1 cellular context compared by ENCODE assay signal in the genomic region with DNA sequence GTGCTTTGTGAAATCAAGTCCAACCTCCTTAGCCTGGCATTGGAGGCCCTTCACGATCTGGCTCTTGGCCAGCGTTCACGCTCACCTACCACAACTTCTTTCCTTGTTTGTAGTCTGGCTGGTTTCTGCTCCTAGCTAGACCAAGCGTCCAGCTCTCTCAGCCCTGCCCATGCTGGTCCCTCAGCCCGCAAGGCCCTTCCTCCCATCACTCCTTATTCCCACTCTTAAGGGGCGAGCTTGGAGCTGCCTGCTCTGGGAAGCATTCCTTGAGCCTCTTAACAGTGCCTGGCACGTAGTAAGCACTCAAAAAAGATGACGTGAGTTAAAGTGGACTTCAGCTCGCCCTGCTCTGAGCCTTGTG.
A peak's percentile ranks its signal among the peaks of the same experiment; 100 is the strongest.
TF ChIP-seq lines count a peak whose summit lies in the region.

No MANE protein-coding gene starts in this region.

TF ChIP-seq in K562, 482 proteins besides CTCF, POLR2A, EP300 and RAD21 (continued from another document and continues in another):
- TF ChIP-seq, protein P1, sequence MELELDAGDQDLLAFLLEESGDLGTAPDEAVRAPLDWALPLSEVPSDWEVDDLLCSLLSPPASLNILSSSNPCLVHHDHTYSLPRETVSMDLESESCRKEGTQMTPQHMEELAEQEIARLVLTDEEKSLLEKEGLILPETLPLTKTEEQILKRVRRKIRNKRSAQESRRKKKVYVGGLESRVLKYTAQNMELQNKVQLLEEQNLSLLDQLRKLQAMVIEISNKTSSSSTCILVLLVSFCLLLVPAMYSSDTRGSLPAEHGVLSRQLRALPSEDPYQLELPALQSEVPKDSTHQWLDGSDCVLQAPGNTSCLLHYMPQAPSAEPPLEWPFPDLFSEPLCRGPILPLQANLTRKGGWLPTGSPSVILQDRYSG (tag; conservative IDR thresholded peaks at IDR 0.05; ENCODE audit: low read depth): 0 out of 2 replicates have a peak, but pooled peaks have one; percentile 9
- TF ChIP-seq ZNF23 (CRISPR knock-in tag; IDR thresholded peaks at IDR 0.05): no peak
- no peak for TF ChIP-seq ATF7 (IDR thresholded peaks at IDR 0.05)
- TF ChIP-seq CSDE1 (IDR thresholded peaks at IDR 0.05): no peak
- TF ChIP-seq KLF16 (IDR thresholded peaks at IDR 0.05): no peak
- TF ChIP-seq ZNF589 (CRISPR knock-in tag; IDR thresholded peaks at IDR 0.05; ENCODE audit: low read depth): no peak
- TF ChIP-seq, protein P2, sequence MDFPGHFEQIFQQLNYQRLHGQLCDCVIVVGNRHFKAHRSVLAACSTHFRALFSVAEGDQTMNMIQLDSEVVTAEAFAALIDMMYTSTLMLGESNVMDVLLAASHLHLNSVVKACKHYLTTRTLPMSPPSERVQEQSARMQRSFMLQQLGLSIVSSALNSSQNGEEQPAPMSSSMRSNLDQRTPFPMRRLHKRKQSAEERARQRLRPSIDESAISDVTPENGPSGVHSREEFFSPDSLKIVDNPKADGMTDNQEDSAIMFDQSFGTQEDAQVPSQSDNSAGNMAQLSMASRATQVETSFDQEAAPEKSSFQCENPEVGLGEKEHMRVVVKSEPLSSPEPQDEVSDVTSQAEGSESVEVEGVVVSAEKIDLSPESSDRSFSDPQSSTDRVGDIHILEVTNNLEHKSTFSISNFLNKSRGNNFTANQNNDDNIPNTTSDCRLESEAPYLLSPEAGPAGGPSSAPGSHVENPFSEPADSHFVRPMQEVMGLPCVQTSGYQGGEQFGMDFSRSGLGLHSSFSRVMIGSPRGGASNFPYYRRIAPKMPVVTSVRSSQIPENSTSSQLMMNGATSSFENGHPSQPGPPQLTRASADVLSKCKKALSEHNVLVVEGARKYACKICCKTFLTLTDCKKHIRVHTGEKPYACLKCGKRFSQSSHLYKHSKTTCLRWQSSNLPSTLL (IDR thresholded peaks at IDR 0.05): no peak
- no peak for TF ChIP-seq BRF1 (IDR thresholded peaks at IDR 0.05; ENCODE audit: borderline replicate concordance, extremely low read depth, insufficient read length)
- peak; percentile 79 for TF ChIP-seq ZNF668 (CRISPR knock-in tag; IDR thresholded peaks at IDR 0.05)
- TF ChIP-seq, protein P3, sequence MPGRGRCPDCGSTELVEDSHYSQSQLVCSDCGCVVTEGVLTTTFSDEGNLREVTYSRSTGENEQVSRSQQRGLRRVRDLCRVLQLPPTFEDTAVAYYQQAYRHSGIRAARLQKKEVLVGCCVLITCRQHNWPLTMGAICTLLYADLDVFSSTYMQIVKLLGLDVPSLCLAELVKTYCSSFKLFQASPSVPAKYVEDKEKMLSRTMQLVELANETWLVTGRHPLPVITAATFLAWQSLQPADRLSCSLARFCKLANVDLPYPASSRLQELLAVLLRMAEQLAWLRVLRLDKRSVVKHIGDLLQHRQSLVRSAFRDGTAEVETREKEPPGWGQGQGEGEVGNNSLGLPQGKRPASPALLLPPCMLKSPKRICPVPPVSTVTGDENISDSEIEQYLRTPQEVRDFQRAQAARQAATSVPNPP (IDR thresholded peaks at IDR 0.05; ENCODE audit: borderline replicate concordance, insufficient read depth, insufficient read length): no peak
- TF ChIP-seq, protein P4, sequence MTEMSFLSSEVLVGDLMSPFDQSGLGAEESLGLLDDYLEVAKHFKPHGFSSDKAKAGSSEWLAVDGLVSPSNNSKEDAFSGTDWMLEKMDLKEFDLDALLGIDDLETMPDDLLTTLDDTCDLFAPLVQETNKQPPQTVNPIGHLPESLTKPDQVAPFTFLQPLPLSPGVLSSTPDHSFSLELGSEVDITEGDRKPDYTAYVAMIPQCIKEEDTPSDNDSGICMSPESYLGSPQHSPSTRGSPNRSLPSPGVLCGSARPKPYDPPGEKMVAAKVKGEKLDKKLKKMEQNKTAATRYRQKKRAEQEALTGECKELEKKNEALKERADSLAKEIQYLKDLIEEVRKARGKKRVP (CRISPR knock-in tag; IDR thresholded peaks at IDR 0.05): no peak
- TF ChIP-seq TAL1 (IDR thresholded peaks at IDR 0.05): no peak
- peak; percentile 5; the same call in 1 of the 2 replicates for TF ChIP-seq ESRRA (IDR thresholded peaks at IDR 0.05; ENCODE audit: borderline replicate concordance, low read depth)
- no peak for TF ChIP-seq ZNF696 (CRISPR knock-in tag; conservative IDR thresholded peaks at IDR 0.05)
- TF ChIP-seq, protein P5, sequence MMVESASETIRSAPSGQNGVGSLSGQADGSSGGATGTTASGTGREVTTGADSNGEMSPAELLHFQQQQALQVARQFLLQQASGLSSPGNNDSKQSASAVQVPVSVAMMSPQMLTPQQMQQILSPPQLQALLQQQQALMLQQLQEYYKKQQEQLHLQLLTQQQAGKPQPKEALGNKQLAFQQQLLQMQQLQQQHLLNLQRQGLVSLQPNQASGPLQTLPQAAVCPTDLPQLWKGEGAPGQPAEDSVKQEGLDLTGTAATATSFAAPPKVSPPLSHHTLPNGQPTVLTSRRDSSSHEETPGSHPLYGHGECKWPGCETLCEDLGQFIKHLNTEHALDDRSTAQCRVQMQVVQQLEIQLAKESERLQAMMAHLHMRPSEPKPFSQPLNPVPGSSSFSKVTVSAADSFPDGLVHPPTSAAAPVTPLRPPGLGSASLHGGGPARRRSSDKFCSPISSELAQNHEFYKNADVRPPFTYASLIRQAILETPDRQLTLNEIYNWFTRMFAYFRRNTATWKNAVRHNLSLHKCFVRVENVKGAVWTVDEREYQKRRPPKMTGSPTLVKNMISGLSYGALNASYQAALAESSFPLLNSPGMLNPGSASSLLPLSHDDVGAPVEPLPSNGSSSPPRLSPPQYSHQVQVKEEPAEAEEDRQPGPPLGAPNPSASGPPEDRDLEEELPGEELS (CRISPR knock-in tag; IDR thresholded peaks at IDR 0.05; ENCODE audit: borderline replicate concordance): no peak
- TF ChIP-seq BCL6 (CRISPR knock-in tag; IDR thresholded peaks at IDR 0.05): 0 out of 2 replicates have a peak, but pooled peaks have one; percentile 12
- no peak for TF ChIP-seq LARP7 (IDR thresholded peaks at IDR 0.05)
- no peak for TF ChIP-seq MTF1 (CRISPR knock-in tag; IDR thresholded peaks at IDR 0.05; ENCODE audit: borderline replicate concordance)
- TF ChIP-seq RUNX1 (IDR thresholded peaks at IDR 0.05; ENCODE audit: low read depth): no peak
- no peak for TF ChIP-seq BHLHE40 (IDR thresholded peaks at IDR 0.05; ENCODE audit: low read length)
- TF ChIP-seq, protein P6, sequence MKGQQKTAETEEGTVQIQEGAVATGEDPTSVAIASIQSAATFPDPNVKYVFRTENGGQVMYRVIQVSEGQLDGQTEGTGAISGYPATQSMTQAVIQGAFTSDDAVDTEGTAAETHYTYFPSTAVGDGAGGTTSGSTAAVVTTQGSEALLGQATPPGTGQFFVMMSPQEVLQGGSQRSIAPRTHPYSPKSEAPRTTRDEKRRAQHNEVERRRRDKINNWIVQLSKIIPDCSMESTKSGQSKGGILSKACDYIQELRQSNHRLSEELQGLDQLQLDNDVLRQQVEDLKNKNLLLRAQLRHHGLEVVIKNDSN (CRISPR knock-in tag; IDR thresholded peaks at IDR 0.05): peak; percentile 15; the same call in 1 of the 2 replicates
- TF ChIP-seq, protein P7, sequence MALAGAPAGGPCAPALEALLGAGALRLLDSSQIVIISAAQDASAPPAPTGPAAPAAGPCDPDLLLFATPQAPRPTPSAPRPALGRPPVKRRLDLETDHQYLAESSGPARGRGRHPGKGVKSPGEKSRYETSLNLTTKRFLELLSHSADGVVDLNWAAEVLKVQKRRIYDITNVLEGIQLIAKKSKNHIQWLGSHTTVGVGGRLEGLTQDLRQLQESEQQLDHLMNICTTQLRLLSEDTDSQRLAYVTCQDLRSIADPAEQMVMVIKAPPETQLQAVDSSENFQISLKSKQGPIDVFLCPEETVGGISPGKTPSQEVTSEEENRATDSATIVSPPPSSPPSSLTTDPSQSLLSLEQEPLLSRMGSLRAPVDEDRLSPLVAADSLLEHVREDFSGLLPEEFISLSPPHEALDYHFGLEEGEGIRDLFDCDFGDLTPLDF (CRISPR knock-in tag; IDR thresholded peaks at IDR 0.05): no peak
- TF ChIP-seq MEF2A (IDR thresholded peaks at IDR 0.05; ENCODE audit: control insufficient read depth, low read depth, low read length): no peak
- TF ChIP-seq SMARCA5 (IDR thresholded peaks at IDR 0.05): peak; percentile 57; the same call in 1 of the 2 replicates
- TF ChIP-seq ARNT (IDR thresholded peaks at IDR 0.05): no peak
- TF ChIP-seq RFX1 (IDR thresholded peaks at IDR 0.05): no peak
- no peak for TF ChIP-seq ZNF3 (CRISPR knock-in tag; IDR thresholded peaks at IDR 0.05)
- no peak for TF ChIP-seq ZNF282 (CRISPR knock-in tag; IDR thresholded peaks at IDR 0.05)
- TF ChIP-seq, protein P8, sequence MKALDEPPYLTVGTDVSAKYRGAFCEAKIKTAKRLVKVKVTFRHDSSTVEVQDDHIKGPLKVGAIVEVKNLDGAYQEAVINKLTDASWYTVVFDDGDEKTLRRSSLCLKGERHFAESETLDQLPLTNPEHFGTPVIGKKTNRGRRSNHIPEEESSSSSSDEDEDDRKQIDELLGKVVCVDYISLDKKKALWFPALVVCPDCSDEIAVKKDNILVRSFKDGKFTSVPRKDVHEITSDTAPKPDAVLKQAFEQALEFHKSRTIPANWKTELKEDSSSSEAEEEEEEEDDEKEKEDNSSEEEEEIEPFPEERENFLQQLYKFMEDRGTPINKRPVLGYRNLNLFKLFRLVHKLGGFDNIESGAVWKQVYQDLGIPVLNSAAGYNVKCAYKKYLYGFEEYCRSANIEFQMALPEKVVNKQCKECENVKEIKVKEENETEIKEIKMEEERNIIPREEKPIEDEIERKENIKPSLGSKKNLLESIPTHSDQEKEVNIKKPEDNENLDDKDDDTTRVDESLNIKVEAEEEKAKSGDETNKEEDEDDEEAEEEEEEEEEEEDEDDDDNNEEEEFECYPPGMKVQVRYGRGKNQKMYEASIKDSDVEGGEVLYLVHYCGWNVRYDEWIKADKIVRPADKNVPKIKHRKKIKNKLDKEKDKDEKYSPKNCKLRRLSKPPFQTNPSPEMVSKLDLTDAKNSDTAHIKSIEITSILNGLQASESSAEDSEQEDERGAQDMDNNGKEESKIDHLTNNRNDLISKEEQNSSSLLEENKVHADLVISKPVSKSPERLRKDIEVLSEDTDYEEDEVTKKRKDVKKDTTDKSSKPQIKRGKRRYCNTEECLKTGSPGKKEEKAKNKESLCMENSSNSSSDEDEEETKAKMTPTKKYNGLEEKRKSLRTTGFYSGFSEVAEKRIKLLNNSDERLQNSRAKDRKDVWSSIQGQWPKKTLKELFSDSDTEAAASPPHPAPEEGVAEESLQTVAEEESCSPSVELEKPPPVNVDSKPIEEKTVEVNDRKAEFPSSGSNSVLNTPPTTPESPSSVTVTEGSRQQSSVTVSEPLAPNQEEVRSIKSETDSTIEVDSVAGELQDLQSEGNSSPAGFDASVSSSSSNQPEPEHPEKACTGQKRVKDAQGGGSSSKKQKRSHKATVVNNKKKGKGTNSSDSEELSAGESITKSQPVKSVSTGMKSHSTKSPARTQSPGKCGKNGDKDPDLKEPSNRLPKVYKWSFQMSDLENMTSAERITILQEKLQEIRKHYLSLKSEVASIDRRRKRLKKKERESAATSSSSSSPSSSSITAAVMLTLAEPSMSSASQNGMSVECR (CRISPR knock-in tag; IDR thresholded peaks at IDR 0.05): 0 out of 2 replicates have a peak, but pooled peaks have one; percentile 29
- no peak for TF ChIP-seq IRF2 (CRISPR knock-in tag; IDR thresholded peaks at IDR 0.05)
- TF ChIP-seq RHOXF2B (CRISPR knock-in tag; conservative IDR thresholded peaks at IDR 0.05): no peak
- no peak for TF ChIP-seq ZNF212 (CRISPR knock-in tag; IDR thresholded peaks at IDR 0.05)
- TF ChIP-seq, protein P9, sequence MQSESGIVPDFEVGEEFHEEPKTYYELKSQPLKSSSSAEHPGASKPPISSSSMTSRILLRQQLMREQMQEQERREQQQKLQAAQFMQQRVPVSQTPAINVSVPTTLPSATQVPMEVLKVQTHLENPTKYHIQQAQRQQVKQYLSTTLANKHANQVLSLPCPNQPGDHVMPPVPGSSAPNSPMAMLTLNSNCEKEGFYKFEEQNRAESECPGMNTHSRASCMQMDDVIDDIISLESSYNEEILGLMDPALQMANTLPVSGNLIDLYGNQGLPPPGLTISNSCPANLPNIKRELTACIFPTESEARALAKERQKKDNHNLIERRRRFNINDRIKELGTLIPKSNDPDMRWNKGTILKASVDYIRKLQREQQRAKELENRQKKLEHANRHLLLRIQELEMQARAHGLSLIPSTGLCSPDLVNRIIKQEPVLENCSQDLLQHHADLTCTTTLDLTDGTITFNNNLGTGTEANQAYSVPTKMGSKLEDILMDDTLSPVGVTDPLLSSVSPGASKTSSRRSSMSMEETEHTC (IDR thresholded peaks at IDR 0.05): no peak
- TF ChIP-seq RBM14 (IDR thresholded peaks at IDR 0.05; ENCODE audit: borderline replicate concordance, insufficient read depth, low read depth, low read length): no peak
- TF ChIP-seq, protein P10, sequence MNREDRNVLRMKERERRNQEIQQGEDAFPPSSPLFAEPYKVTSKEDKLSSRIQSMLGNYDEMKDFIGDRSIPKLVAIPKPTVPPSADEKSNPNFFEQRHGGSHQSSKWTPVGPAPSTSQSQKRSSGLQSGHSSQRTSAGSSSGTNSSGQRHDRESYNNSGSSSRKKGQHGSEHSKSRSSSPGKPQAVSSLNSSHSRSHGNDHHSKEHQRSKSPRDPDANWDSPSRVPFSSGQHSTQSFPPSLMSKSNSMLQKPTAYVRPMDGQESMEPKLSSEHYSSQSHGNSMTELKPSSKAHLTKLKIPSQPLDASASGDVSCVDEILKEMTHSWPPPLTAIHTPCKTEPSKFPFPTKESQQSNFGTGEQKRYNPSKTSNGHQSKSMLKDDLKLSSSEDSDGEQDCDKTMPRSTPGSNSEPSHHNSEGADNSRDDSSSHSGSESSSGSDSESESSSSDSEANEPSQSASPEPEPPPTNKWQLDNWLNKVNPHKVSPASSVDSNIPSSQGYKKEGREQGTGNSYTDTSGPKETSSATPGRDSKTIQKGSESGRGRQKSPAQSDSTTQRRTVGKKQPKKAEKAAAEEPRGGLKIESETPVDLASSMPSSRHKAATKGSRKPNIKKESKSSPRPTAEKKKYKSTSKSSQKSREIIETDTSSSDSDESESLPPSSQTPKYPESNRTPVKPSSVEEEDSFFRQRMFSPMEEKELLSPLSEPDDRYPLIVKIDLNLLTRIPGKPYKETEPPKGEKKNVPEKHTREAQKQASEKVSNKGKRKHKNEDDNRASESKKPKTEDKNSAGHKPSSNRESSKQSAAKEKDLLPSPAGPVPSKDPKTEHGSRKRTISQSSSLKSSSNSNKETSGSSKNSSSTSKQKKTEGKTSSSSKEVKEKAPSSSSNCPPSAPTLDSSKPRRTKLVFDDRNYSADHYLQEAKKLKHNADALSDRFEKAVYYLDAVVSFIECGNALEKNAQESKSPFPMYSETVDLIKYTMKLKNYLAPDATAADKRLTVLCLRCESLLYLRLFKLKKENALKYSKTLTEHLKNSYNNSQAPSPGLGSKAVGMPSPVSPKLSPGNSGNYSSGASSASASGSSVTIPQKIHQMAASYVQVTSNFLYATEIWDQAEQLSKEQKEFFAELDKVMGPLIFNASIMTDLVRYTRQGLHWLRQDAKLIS (CRISPR knock-in tag; IDR thresholded peaks at IDR 0.05): no peak
- TF ChIP-seq HDAC3 (IDR thresholded peaks at IDR 0.05; ENCODE audit: borderline replicate concordance, partially characterized antibody): no peak
- TF ChIP-seq MBD2 (IDR thresholded peaks at IDR 0.05; ENCODE audit: borderline replicate concordance, low read depth): no peak
- TF ChIP-seq NR1H2 (CRISPR knock-in tag; IDR thresholded peaks at IDR 0.05): no peak
- TF ChIP-seq NFXL1 (CRISPR knock-in tag; IDR thresholded peaks at IDR 0.05): peak; percentile 32; the same call in 1 of the 2 replicates
- no peak for TF ChIP-seq RBM22 (IDR thresholded peaks at IDR 0.05; ENCODE audit: low read depth, low read length, poor library complexity, severe bottlenecking)
- no peak for TF ChIP-seq CCAR2 (IDR thresholded peaks at IDR 0.05; ENCODE audit: low read depth, low read length)
- TF ChIP-seq CHD2 (IDR thresholded peaks at IDR 0.05; ENCODE audit: low read depth, low read length): no peak
- TF ChIP-seq PHTF2 (CRISPR knock-in tag; IDR thresholded peaks at IDR 0.05): no peak
